14 cellular contexts compared by ENCODE assay signal in the genomic region with DNA sequence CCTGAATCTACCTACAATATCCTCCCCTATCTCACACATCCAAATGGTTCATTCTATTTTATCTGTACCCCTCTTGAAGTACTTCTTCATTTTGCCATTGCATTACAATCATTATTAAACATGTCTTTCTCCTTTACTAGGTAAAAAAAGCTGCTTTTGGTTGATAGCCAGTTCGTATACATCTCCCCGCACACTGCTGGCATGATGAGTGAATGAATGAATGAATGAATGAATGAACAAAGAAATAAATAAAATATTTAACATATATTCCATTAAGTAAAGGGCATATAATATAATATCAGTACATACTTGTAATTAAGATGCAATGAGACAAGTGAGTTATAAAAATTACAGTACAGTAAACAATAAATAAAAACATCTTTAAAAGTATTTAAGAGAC. TPM values are rescaled to one million over a fixed set of nuclear protein-coding genes. Genes with fewer than 3 reads are reported as not detected.
DNase-seq lines count a peak whose midpoint lies in the region; ATAC-seq lines count a peak whose summit lies in the region.
"Had no signal": no experiment of that assay in that cellular context is flagged by ENCODE, and none has a peak within 500 bp of the region (broad histone marks: within the 10 kb centered on the region; RNA-seq: fewer than 3 reads in every experiment).

No MANE protein-coding gene starts in this region.

- peaks cover 26% of the 10 kb centered on the region for H3K36me3 Mint-ChIP-seq in activated CD4-positive, alpha-beta memory T cell treated with anti-CD3 and anti-CD28 coated beads, Interleukin-2, amount 10 ng/mL, durations not matched to agents 7 days and 5 days (ENCODE audit: low read depth)

- peak overlapping the region; percentile 32; the same call in 1 of the 2 replicates for H2AFZ ChIP-seq in Karpas-422 (ENCODE audit: low read length)

- H3K9me2 ChIP-seq in Karpas-422 (replicated peaks; ENCODE audit: insufficient read depth, low read length): no peaks in the 10 kb centered on the region

- H3K79me2 ChIP-seq in Karpas-422 (ENCODE audit: low read length): no peaks in the 10 kb centered on the region

- H3K9me3 ChIP-seq in Karpas-422 (ENCODE audit: low read length) (no peaks in the 10 kb centered on the region), mononuclear cell (ENCODE audit: low read depth, low read length) (no peaks in the 10 kb centered on the region)

- H3K27ac Mint-ChIP-seq in activated CD4-positive, alpha-beta memory T cell treated with anti-CD3 and anti-CD28 coated beads, Interleukin-2, amount 10 ng/mL, durations not matched to agents 7 days and 5 days: peak overlapping the region; percentile 97

- peak overlapping the region; percentile 79 for H3K4me3 Mint-ChIP-seq in activated CD4-positive, alpha-beta memory T cell treated with anti-CD3 and anti-CD28 coated beads, Interleukin-2, amount 10 ng/mL, durations not matched to agents 7 days and 5 days

- H3K27me3 ChIP-seq in Karpas-422 (ENCODE audit: low read length) (no peaks in the 10 kb centered on the region), mononuclear cell (ENCODE audit: insufficient read depth, low read length) (no peaks in the 10 kb centered on the region)

- in situ Hi-C loops in ACHN (cut with HindIII; ENCODE audit: low pct_ligation_motif_present, low pct_unique_long_range_greater_than_20kb, low sequenced_read_pairs): no loop called here

- H3K4me1 Mint-ChIP-seq in activated CD4-positive, alpha-beta memory T cell treated with anti-CD3 and anti-CD28 coated beads, Interleukin-2, amount 10 ng/mL, durations not matched to agents 7 days and 5 days: peaks cover 47% of the 10 kb centered on the region

- H3K9ac ChIP-seq in Karpas-422 (ENCODE audit: low read length): no peak overlapping the region; the same call in 1 of the 2 replicates

- H3K9me3 Mint-ChIP-seq in activated CD4-positive, alpha-beta memory T cell treated with anti-CD3 and anti-CD28 coated beads, Interleukin-2, amount 10 ng/mL, durations not matched to agents 7 days and 5 days: peaks cover 2% of the 10 kb centered on the region

- DNase-seq in SIG-M5 treated with dmso at 0.1 percent for 504 hours (lab: John Stamatoyannopoulos, UW; ENCODE audit: unreplicated experiment) (peak; percentile 41), SIG-M5 (lab: John Stamatoyannopoulos, UW) (no peak), Karpas-422 (no peak), ACHN (no peak), RPMI8226 (no peak)
- no peak for DNase-seq in activated CD4-positive, alpha-beta memory T cell treated with anti-CD3 and anti-CD28 coated beads, Interleukin-2, amount 10 ng/mL, durations not matched to agents 7 days and 5 days
- DNase-seq: activated CD8-positive, alpha-beta memory T cell treated with anti-CD3 and anti-CD28 coated beads, Interleukin-2, amount 50 U/mL, for 48 hours; effector CD8-positive, alpha-beta T cell; GOT3; mammary epithelial cell; NCI-H187; NCI-H526 treated with DMSO at 0.1 percent for 48 hours had no signal

- H3K4me3 ChIP-seq in Karpas-422 (ENCODE audit: low read length) (peak overlapping the region; percentile 60; the same call in 1 of the 2 replicates), mononuclear cell (ENCODE audit: low read length) (peak overlapping the region; percentile 60)

- H3K36me3 ChIP-seq in Karpas-422 (ENCODE audit: insufficient read depth, low read length): no peaks in the 10 kb centered on the region

- no peaks in the 10 kb centered on the region for H4K20me1 ChIP-seq in Karpas-422 (ENCODE audit: insufficient read depth, low read depth, low read length)

- POLR2A ChIA-PET in activated CD4-positive, alpha-beta memory T cell treated with anti-CD3 and anti-CD28 coated beads, Interleukin-2, amount 10 ng/mL, durations not matched to agents 7 days and 5 days (lab: Charles Lee): interaction anchor here (1.0 to 5.2 kb wide), 7 partner anchors 9 to 59 kb away, joined by 5 to 140 read pairs (median 20); partner anchors contain the start of gene GALC

- no peak for ATAC-seq in GM21723 (IDR thresholded peaks at IDR 0.05; ENCODE audit: unreplicated experiment)

- H3K27ac ChIP-seq in Karpas-422 (ENCODE audit: low read length): no peak overlapping the region

- H3K4me1 ChIP-seq in Karpas-422 (ENCODE audit: low read length) (peaks cover 29% of the 10 kb centered on the region), mononuclear cell (ENCODE audit: insufficient read depth, low read length) (peaks cover 54% of the 10 kb centered on the region)

- H3K27me3 Mint-ChIP-seq in activated CD4-positive, alpha-beta memory T cell treated with anti-CD3 and anti-CD28 coated beads, Interleukin-2, amount 10 ng/mL, durations not matched to agents 7 days and 5 days: no peaks in the 10 kb centered on the region

- peak overlapping the region; percentile 71 for H3K4me2 ChIP-seq in Karpas-422 (ENCODE audit: low read depth, low read length, poor library complexity, severe bottlenecking)

- CTCF ChIA-PET in activated CD4-positive, alpha-beta memory T cell treated with anti-CD3 and anti-CD28 coated beads, Interleukin-2, amount 10 ng/mL, durations not matched to agents 7 days and 5 days (lab: Charles Lee): interaction anchor here (1.0 to 3.3 kb wide), 4 partner anchors 9 to 58 kb away, joined by 3 to 22 read pairs (median 6); partner anchors contain the start of gene GALC

RNA-seq across cellular contexts. Expression of gene GPR65, which starts 0.3 kb away (rescaled TPM):
- total RNA-seq in Karpas-422 (2014; rRNA removed; shearing (Covaris generic); ENCODE audit: low replicate concordance): 4.4 and 8.1 TPM in 2 replicates
- 10 to 100 TPM; 22.9 to 23.7 TPM for total RNA-seq in activated CD4-positive, alpha-beta memory T cell treated with anti-CD3 and anti-CD28 coated beads, Interleukin-2, amount 10 ng/mL, durations not matched to agents 7 days and 5 days
- 30.2 TPM for total RNA-seq in mononuclear cell
- total RNA-seq: mammary epithelial cell had no signal

RNA-seq across cellular contexts. Expression of gene GALC, which starts 11.7 kb away (rescaled TPM):
- total RNA-seq in Karpas-422 (2014; rRNA removed; shearing (Covaris generic); ENCODE audit: low replicate concordance): 20.3 and 33.4 TPM in 2 replicates
- 10 to 100 TPM; 24.3 to 27.6 TPM for total RNA-seq in activated CD4-positive, alpha-beta memory T cell treated with anti-CD3 and anti-CD28 coated beads, Interleukin-2, amount 10 ng/mL, durations not matched to agents 7 days and 5 days
- total RNA-seq in mononuclear cell: 28.0 TPM
